8 cellular contexts compared by ENCODE assay signal in genomic region chr1:120972863-120973262, GRCh38.
A peak's percentile ranks its signal among the peaks of the same experiment; 100 is the strongest.
DNase-seq lines count a peak whose midpoint lies in the region; ATAC-seq, FAIRE-seq and TF ChIP-seq lines count a peak whose summit lies in the region.
"Not testable (repeated sequence)": the region's sequence is repeated elsewhere in the genome, so short reads cannot be mapped to it uniquely, and the experiment has no call there.

No MANE protein-coding gene starts in this region.

- not testable (repeated sequence) for TF ChIP-seq RAD21 in A549 (conservative IDR thresholded peaks at IDR 0.05 in 1 of 2, IDR thresholded peaks at IDR 0.05 in 1 of 2); K562 (CRISPR knock-in tag; conservative IDR thresholded peaks at IDR 0.05 in 1 of 2, IDR thresholded peaks at IDR 0.05 in 1 of 2)

- CTCF ChIA-PET in A549 (lab: Yijun Ruan, JAX); K562 (lab: Yijun Ruan, JAX; ENCODE audit: low intra/inter-chr PET ratio): not testable (repeated sequence)

- H3K4me3 ChIP-seq in A549; K562; fibroblast of pulmonary artery (replicated peaks; ENCODE audit: low read depth, low read length); hepatocyte; gastrocnemius medialis: not testable (repeated sequence)

- H3K79me2 ChIP-seq in K562 (ENCODE audit: control insufficient read depth, insufficient read depth, low read length); hepatocyte: not testable (repeated sequence)

- FAIRE-seq in A549 (lab: Jason Lieb, UNC); RCC 7860 (lab: Jason Lieb, UNC); K562 (lab: Jason Lieb, UNC): not testable (repeated sequence)

- POLR2A ChIA-PET in A549 (lab: Yijun Ruan, JAX); K562 (lab: Yijun Ruan, JAX): not testable (repeated sequence)

- intact Hi-C loops in K562 (cut with micrococcal nuclease); gastrocnemius medialis (cut with DNase I; ENCODE audit: low total_unique reads): not testable (repeated sequence)

- not testable (repeated sequence) for H3K9ac ChIP-seq in K562 (ENCODE audit: insufficient read depth in 1 of 2, low read depth in 2 of 2, low read length in 2 of 2)

- H3K4me1 ChIP-seq in A549; K562 (replicated peaks in 1 of 2; ENCODE audit: control insufficient read depth in 2 of 2, insufficient read depth in 2 of 2, low read length in 2 of 2); hepatocyte (ENCODE audit: insufficient read depth); gastrocnemius medialis: not testable (repeated sequence)

- not testable (repeated sequence) for H4K20me1 ChIP-seq in K562 (replicated peaks; ENCODE audit: control insufficient read depth, insufficient read depth, low read length); hepatocyte (ENCODE audit: insufficient read depth, poor library complexity, severe bottlenecking)

- not testable (repeated sequence) for H2AFZ ChIP-seq in K562 (ENCODE audit: low read depth, low read length); hepatocyte

- DNase-seq in A549 (ENCODE audit: low read depth in 1 of 2, low spot score in 1 of 2) (peak in 1 of 2 experiments; percentile 17), HT-29 (ENCODE audit: low spot score) (peak; percentile 74), RCC 7860 (ENCODE audit: low spot score) (peak; percentile 20), K562 (ENCODE audit: extremely low read depth in 1 of 4, low spot score in 3 of 4) (peak in 1 of 4 experiments; percentile 25), fibroblast of pulmonary artery (ENCODE audit: low read depth) (peak; percentile 79), hepatocyte (ENCODE audit: low spot score) (peak; percentile 73), mucosa of gallbladder (ENCODE audit: low spot score) (peak; percentile 77), gastrocnemius medialis (peak in 1 of 2 donors; percentile 20)

- not testable (repeated sequence) for TF ChIP-seq CTCF in A549 (IDR thresholded peaks at IDR 0.05); K562 (IDR thresholded peaks at IDR 0.05 in 2 of 3, conservative IDR thresholded peaks at IDR 0.05 in 1 of 3; ENCODE audit: insufficient read depth in 2 of 3, low read depth in 1 of 3, low read length in 3 of 3); fibroblast of pulmonary artery (IDR thresholded peaks at IDR 0.05; ENCODE audit: low read length, missing control alignments); hepatocyte (IDR thresholded peaks at IDR 0.05; ENCODE audit: poor library complexity); gastrocnemius medialis (IDR thresholded peaks at IDR 0.05 in 4 of 5, conservative IDR thresholded peaks at IDR 0.05 in 1 of 5)

- not testable (repeated sequence) for TF ChIP-seq POLR2A in A549 (IDR thresholded peaks at IDR 0.05; ENCODE audit: low read length); K562 (conservative IDR thresholded peaks at IDR 0.05); gastrocnemius medialis (IDR thresholded peaks at IDR 0.05)

- BruUV-seq in K562 (replicated peaks; lab: Mats Ljungman, UMichigan) = not testable (repeated sequence)

- not testable (repeated sequence) for H3K9me1 ChIP-seq in K562 (ENCODE audit: control insufficient read depth, insufficient read depth, low read length)

- H3K9me3 ChIP-seq in A549; K562 (replicated peaks; ENCODE audit: control insufficient read depth, insufficient read depth, low read depth, low read length); hepatocyte (ENCODE audit: low read depth); gastrocnemius medialis: not testable (repeated sequence)

- H3K4me2 ChIP-seq in A549; K562 (ENCODE audit: insufficient read depth, low read length); hepatocyte: not testable (repeated sequence)

- ATAC-seq in A549 (peak; percentile 76 to 82; a peak in 5 of 6 replicates), K562 (peak; percentile 56), gastrocnemius medialis (peak; percentile 53 to 73)

- H3K27me3 ChIP-seq in K562 (ENCODE audit: control insufficient read depth in 2 of 2, insufficient read depth in 2 of 2, low read length in 2 of 2); hepatocyte; gastrocnemius medialis: not testable (repeated sequence)

- H3K36me3 ChIP-seq in K562 (ENCODE audit: control insufficient read depth, insufficient read depth, low read length); hepatocyte (replicated peaks; ENCODE audit: insufficient read depth, low read depth); gastrocnemius medialis: not testable (repeated sequence)

- not testable (repeated sequence) for TF ChIP-seq EP300 in A549 (IDR thresholded peaks at IDR 0.05); K562 (IDR thresholded peaks at IDR 0.05; ENCODE audit: low read length)

- in situ Hi-C loops in K562 (cut with MboI); gastrocnemius medialis (cut with MboI; ENCODE audit: low sequenced_read_pairs in 4 of 4): not testable (repeated sequence)

- WGBS in A549 (ENCODE audit: missing lambda C conversion rate) = 0% methylated on average over 1 of the region's 2 CpGs
- 0% methylated on average over 1 of the region's 2 CpGs for WGBS in K562 (ENCODE audit: insufficient coverage, low coverage, missing lambda C conversion rate)
- 17% methylated on average over 1 of the region's 2 CpGs for WGBS in hepatocyte (ENCODE audit: low lambda C conversion rate, missing lambda C conversion rate)

- not testable (repeated sequence) for H3K9me2 ChIP-seq in hepatocyte (replicated peaks; ENCODE audit: insufficient read depth)

- not testable (repeated sequence) for H3K27ac ChIP-seq in A549; K562 (ENCODE audit: extremely low read depth, low read depth, low read length); gastrocnemius medialis
- H3K27ac ChIP-seq in hepatocyte = peak overlapping the region; percentile 90
